In genomic region chr12:12613334-12613733, GRCh38 we compare ENCODE assay signal across 9 cellular contexts. TPM values are rescaled to one million over a fixed set of nuclear protein-coding genes. Genes with fewer than 3 reads are reported as not detected.
DNase-seq lines count a peak whose midpoint lies in the region; ATAC-seq and TF ChIP-seq lines count a peak whose summit lies in the region.
"Had no signal": no experiment of that assay in that cellular context is flagged by ENCODE, and none has a peak within 500 bp of the region (broad histone marks: within the 10 kb centered on the region; RNA-seq: fewer than 3 reads in every experiment).

No MANE protein-coding gene starts in this region.

- no peak for TF ChIP-seq CTCF in heart left ventricle (IDR thresholded peaks at IDR 0.05)
- no peak for TF ChIP-seq CTCF in right atrium auricular region (IDR thresholded peaks at IDR 0.05)
- no peak for TF ChIP-seq CTCF in liver (IDR thresholded peaks at IDR 0.05; ENCODE audit: low read depth, low read length, missing input control)
- TF ChIP-seq CTCF in type B pancreatic cell (conservative IDR thresholded peaks at IDR 0.05) = no peak
- no peak for TF ChIP-seq CTCF in thyroid gland (IDR thresholded peaks at IDR 0.05)

- peaks cover 0 to 58% (median 25%) of the 10 kb centered on the region in 12 donors for H3K4me1 ChIP-seq in heart left ventricle
- peaks cover 0 to 30% of the 10 kb centered on the region in 2 donors for H3K4me1 ChIP-seq in right atrium auricular region
- peaks cover 6 to 18% (median 11%) of the 10 kb centered on the region in 4 donors for H3K4me1 ChIP-seq in liver (ENCODE audit: control insufficient read depth in 4 of 4, insufficient read depth in 4 of 4, low read length in 3 of 4)
- H3K4me1 ChIP-seq in thyroid gland = peaks cover 20 to 27% of the 10 kb centered on the region in 2 donors

- peak overlapping the region; percentile 97 for H3K27ac Mint-ChIP-seq in activated T-helper 17 cell treated with anti-CD3 and anti-CD28 coated beads, Interleukin-2, amount 50 U/mL, for 72 hours
- H3K27ac Mint-ChIP-seq in type B pancreatic cell = peak overlapping the region; percentile 67

- TF ChIP-seq POLR2A in heart left ventricle (IDR thresholded peaks at IDR 0.05) (no peak), thyroid gland (IDR thresholded peaks at IDR 0.05) (no peak)

- H3K27me3 Mint-ChIP-seq in activated T-helper 17 cell treated with anti-CD3 and anti-CD28 coated beads, Interleukin-2, amount 50 U/mL, for 72 hours = no peaks in the 10 kb centered on the region
- no peaks in the 10 kb centered on the region for H3K27me3 Mint-ChIP-seq in type B pancreatic cell

- DNase-seq in heart left ventricle (no peak), right atrium auricular region (ENCODE audit: low spot score) (no peak), type B pancreatic cell (ENCODE audit: extremely low spot score, unreplicated experiment) (no peak), HT-29 (ENCODE audit: low spot score) (no peak), thyroid gland (no peak)

- peak overlapping the region; percentile 97 for H3K4me3 Mint-ChIP-seq in activated T-helper 17 cell treated with anti-CD3 and anti-CD28 coated beads, Interleukin-2, amount 50 U/mL, for 72 hours
- peak overlapping the region; percentile 81 for H3K4me3 Mint-ChIP-seq in type B pancreatic cell

- H3K4me3 ChIP-seq in heart left ventricle (peak overlapping the region in 7 of 12 donors; percentile 70 to 88 (median 78)), right atrium auricular region (peak overlapping the region in 1 of 2 donors; percentile 88), liver (ENCODE audit: low read depth in 1 of 3, low read length in 3 of 3) (no peak overlapping the region), thyroid gland (replicated peaks in 1 of 3) (no peak overlapping the region)

- H3K9me3 Mint-ChIP-seq in activated T-helper 17 cell treated with anti-CD3 and anti-CD28 coated beads, Interleukin-2, amount 50 U/mL, for 72 hours = no peaks in the 10 kb centered on the region
- no peaks in the 10 kb centered on the region for H3K9me3 Mint-ChIP-seq in type B pancreatic cell

- H3K9me3 ChIP-seq in heart left ventricle (no peaks in the 10 kb centered on the region), right atrium auricular region (no peaks in the 10 kb centered on the region), liver (ENCODE audit: control insufficient read depth in 4 of 4, low read length in 3 of 4) (no peaks in the 10 kb centered on the region), thyroid gland (no peaks in the 10 kb centered on the region)

- peaks cover 26% of the 10 kb centered on the region for H3K4me1 Mint-ChIP-seq in activated T-helper 17 cell treated with anti-CD3 and anti-CD28 coated beads, Interleukin-2, amount 50 U/mL, for 72 hours
- H3K4me1 Mint-ChIP-seq in type B pancreatic cell (ENCODE audit: unreplicated experiment) = peaks cover 16% of the 10 kb centered on the region

- H3K36me3 ChIP-seq in heart left ventricle (peaks cover 0 to 15% (median 3%) of the 10 kb centered on the region in 9 donors), right atrium auricular region (no peaks in the 10 kb centered on the region), liver (ENCODE audit: control insufficient read depth in 4 of 4, insufficient read depth in 3 of 4, low read depth in 1 of 4, low read length in 3 of 4) (no peaks in the 10 kb centered on the region), thyroid gland (no peaks in the 10 kb centered on the region)

- intact Hi-C loops in heart left ventricle (cut with DNase I) (loop anchor here in 4 of 10 donors (5.0 kb wide), 4 partner anchors 51 to 256 kb away; partner anchors contain the start of genes DUSP16 (in 3 of the 4), BORCS5 (in 1 of the 4), CDKN1B (in 1 of the 4) and GPR19 (in 1 of the 4)), thyroid gland (cut with DNase I) (no loop called here)

- peaks cover 63% of the 10 kb centered on the region for H3K36me3 Mint-ChIP-seq in activated T-helper 17 cell treated with anti-CD3 and anti-CD28 coated beads, Interleukin-2, amount 50 U/mL, for 72 hours (ENCODE audit: low read depth)
- H3K36me3 Mint-ChIP-seq in type B pancreatic cell = peaks cover 20% of the 10 kb centered on the region

- WGBS in heart left ventricle, 4 donors = 53 to 67% (median 63%) methylated on average over 5 of the region's 5 CpGs
- 56% methylated on average over 5 of the region's 5 CpGs for WGBS in liver
- WGBS in thyroid gland, 2 donors = 62 to 68% methylated on average over 5 of the region's 5 CpGs

- TF ChIP-seq RAD21 in liver (IDR thresholded peaks at IDR 0.05) = no peak

- no peak for ATAC-seq in heart left ventricle
- peak; percentile 15 for ATAC-seq in activated T-helper 17 cell treated with anti-CD3 and anti-CD28 coated beads, Interleukin-2, amount 50 U/mL, for 72 hours (replicated peaks)
- ATAC-seq in esophagus mucosa = no peak
- ATAC-seq: right cardiac atrium had no signal

- H3K9ac ChIP-seq in liver (ENCODE audit: low read depth in 1 of 2, low read length in 2 of 2) = peak overlapping the region in 1 of 2 donors; percentile 44

- H3K27me3 ChIP-seq in heart left ventricle (no peaks in the 10 kb centered on the region), right atrium auricular region (no peaks in the 10 kb centered on the region), liver (ENCODE audit: control insufficient read depth in 4 of 4, insufficient read depth in 4 of 4, low read length in 3 of 4) (no peaks in the 10 kb centered on the region), thyroid gland (no peaks in the 10 kb centered on the region)

- peak overlapping the region in 6 of 12 donors; percentile 33 to 98 (median 92) for H3K27ac ChIP-seq in heart left ventricle
- peak overlapping the region in 1 of 2 donors; percentile 97 for H3K27ac ChIP-seq in right atrium auricular region
- H3K27ac ChIP-seq in liver (ENCODE audit: low read depth in 1 of 2, low read length in 2 of 2) = peak overlapping the region; percentile 2 to 38
- H3K27ac ChIP-seq in thyroid gland = peak overlapping the region in 1 of 3 donors; percentile 95

TF ChIP-seq in liver, 16 proteins besides CTCF, POLR2A, EP300 and RAD21:
- no peak for TF ChIP-seq EGR1 (IDR thresholded peaks at IDR 0.05; ENCODE audit: low read depth in 2 of 2)
- TF ChIP-seq REST (IDR thresholded peaks at IDR 0.05) = no peak
- no peak for TF ChIP-seq HNF4G (IDR thresholded peaks at IDR 0.05)

RNA-seq across cellular contexts. Expression of gene CREBL2, which starts 1.7 kb away (rescaled TPM):
- total RNA-seq in heart left ventricle (10 to 100 TPM; 15.5 to 30.0 (median 19.9) TPM), right atrium auricular region (10 to 100 TPM; 22.7 to 27.4 TPM), liver (10 to 100 TPM; 16.1 to 27.4 TPM), type B pancreatic cell (ENCODE audit: low replicate concordance) (11.9 and 21.4 TPM in 2 replicates), thyroid gland (10 to 100 TPM; 67.8 to 84.3 (median 74.0) TPM), esophagus mucosa (9.2 TPM)
- polyA plus RNA-seq in heart left ventricle (10 to 100 TPM in 1 of 2 donors, 1 to 10 TPM in 1; 8.8 to 15.6 TPM), liver (10 to 100 TPM; 14.6 to 21.8 TPM)
- total RNA-seq in activated T-helper 17 cell treated with anti-CD3 and anti-CD28 coated beads, Interleukin-2, amount 50 U/mL, for 72 hours = 10 to 100 TPM; 19.5 to 25.2 TPM
- 12.2 and 15.7 TPM in 2 replicates for total RNA-seq in HT-29 (2014; rRNA removed; shearing (Covaris generic))

RNA-seq across cellular contexts. Expression of gene DUSP16, which starts 50.7 kb away (rescaled TPM):
- 10 to 100 TPM in 8 of 9 donors, 1 to 10 TPM in 1; 9.7 to 24.7 (median 15.5) TPM for total RNA-seq in heart left ventricle
- 10 to 100 TPM in 1 of 2 donors, 1 to 10 TPM in 1; 2.5 to 10.4 TPM for polyA plus RNA-seq in heart left ventricle
- total RNA-seq in right atrium auricular region = 10 to 100 TPM in 1 of 2 donors, 1 to 10 TPM in 1; 9.6 to 18.7 TPM
- total RNA-seq in activated T-helper 17 cell treated with anti-CD3 and anti-CD28 coated beads, Interleukin-2, amount 50 U/mL, for 72 hours = 100 to 1,000 TPM in 1 of 2 donors, 10 to 100 TPM in 1; 68.8 to 125 TPM
- 10 to 100 TPM in 1 of 2 donors, 1 to 10 TPM in 1; 9.9 to 56.4 TPM for total RNA-seq in liver
- 10 to 100 TPM in 1 of 2 donors, 1 to 10 TPM in 1; 7.8 to 28.2 TPM for polyA plus RNA-seq in liver
- 52.1 and 240 TPM in 2 replicates for total RNA-seq in type B pancreatic cell (ENCODE audit: low replicate concordance)
- 9.2 and 11.3 TPM in 2 replicates for total RNA-seq in HT-29 (2014; rRNA removed; shearing (Covaris generic))
- total RNA-seq in thyroid gland = 10 to 100 TPM; 24.2 to 34.5 (median 26.4) TPM
- 22.3 TPM for total RNA-seq in esophagus mucosa

Comparison
In these comparisons a context has a peak if more than half of its experiments do, and no peak if none do; other contexts are left out.
1. H3K4me3 ChIP-seq: peak in heart left ventricle (7 of 12); none in liver (0 of 3) and thyroid gland (0 of 3).